Comparison of ENCODE assay signal across 1 cellular context in genomic region chr20:41316602-41317535, GRCh38.
TF ChIP-seq lines count a peak whose summit lies in the region.

No MANE protein-coding gene starts in this region.

TF ChIP-seq in GM23338, 12 proteins besides CTCF, POLR2A, EP300 and RAD21 (continued from another document):
- no peak for TF ChIP-seq ZNF462 (CRISPR knock-in tag; IDR thresholded peaks at IDR 0.05)
